In genomic region chr11:122705396-122705795, GRCh38 we compare ENCODE assay signal across 15 cellular contexts. TPM values are rescaled to one million over a fixed set of nuclear protein-coding genes. Genes with fewer than 3 reads are reported as not detected.
DNase-seq lines count a peak whose midpoint lies in the region; ATAC-seq and TF ChIP-seq lines count a peak whose summit lies in the region.
"Had no signal": no experiment of that assay in that cellular context is flagged by ENCODE, and none has a peak within 500 bp of the region (broad histone marks: within the 10 kb centered on the region; RNA-seq: fewer than 3 reads in every experiment).

No MANE protein-coding gene starts in this region.

- H4K20me1 ChIP-seq in PC-9 (ENCODE audit: insufficient read depth): peaks cover 4% of the 10 kb centered on the region

- no peaks in the 10 kb centered on the region for H3K9me2 ChIP-seq in PC-9 (ENCODE audit: insufficient read depth)

- intact Hi-C loops in PC-9 (cut with micrococcal nuclease; ENCODE audit: unreplicated experiment): loop anchor here (2.0 to 5.0 kb wide), 2 partner anchors 15 to 357 kb away; partner anchors contain the start of gene HSPA8

- H2AK5ac ChIP-seq in mesenchymal stem cell (ENCODE audit: low read length, severe bottlenecking): peak overlapping the region; percentile 21

- peaks cover 0 to 4% (median 0%) of the 10 kb centered on the region in 7 donors for H3K9me3 Mint-ChIP-seq in CD4-positive, CD25-positive, alpha-beta regulatory T cell
- H3K9me3 Mint-ChIP-seq: H9 had no signal

- peak overlapping the region in 2 of 3 donors; percentile 65 to 91 for H3K27ac Mint-ChIP-seq in CD4-positive, CD25-positive, alpha-beta regulatory T cell
- H3K27ac Mint-ChIP-seq: H9 had no signal

- H3K4ac ChIP-seq in mesenchymal stem cell (ENCODE audit: low read depth in 1 of 2, low read length in 2 of 2): peak overlapping the region; percentile 58 to 63

- H3K4me2 ChIP-seq in PC-9: 0 out of 2 replicates have a peak overlapping the region, but pooled peaks have one; percentile 36
- H3K4me2 ChIP-seq in mesenchymal stem cell (ENCODE audit: low read length, poor library complexity, severe bottlenecking): no peak overlapping the region

- no peaks in the 10 kb centered on the region for H3K9me3 ChIP-seq in AG04450 (ENCODE audit: control insufficient read depth, insufficient read depth, low read length)
- H3K9me3 ChIP-seq in CD4-positive, CD25-positive, alpha-beta regulatory T cell (ENCODE audit: control insufficient read depth in 2 of 2, low read length in 2 of 2): no peaks in the 10 kb centered on the region
- H3K9me3 ChIP-seq in PC-9 (ENCODE audit: insufficient read depth, low read depth): no peaks in the 10 kb centered on the region; the same call in 1 of the 2 replicates
- no peaks in the 10 kb centered on the region for H3K9me3 ChIP-seq in mesenchymal stem cell (ENCODE audit: control insufficient read depth, low read length)

- H2AFZ ChIP-seq in PC-9 (no peak overlapping the region), mesenchymal stem cell (ENCODE audit: low read depth, low read length) (no peak overlapping the region)

- H2BK12ac ChIP-seq in mesenchymal stem cell (ENCODE audit: low read length in 2 of 2): no peak overlapping the region

- no peaks in the 10 kb centered on the region for H3K27me3 Mint-ChIP-seq in CD4-positive, CD25-positive, alpha-beta regulatory T cell

- H2BK15ac ChIP-seq in mesenchymal stem cell (ENCODE audit: low read depth, poor library complexity, severe bottlenecking): no peak overlapping the region

- H3K4me3 ChIP-seq in AG04450 (ENCODE audit: low read depth, low read length) (no peak overlapping the region), PC-9 (no peak overlapping the region), mesenchymal stem cell (ENCODE audit: insufficient read depth in 1 of 2, low read depth in 1 of 2, low read length in 2 of 2) (no peak overlapping the region)
- H3K4me3 ChIP-seq in CD4-positive, CD25-positive, alpha-beta regulatory T cell (ENCODE audit: low read depth, low read length): no peak overlapping the region
- H3K4me3 ChIP-seq: GM12878, SK-N-MC had no signal

- peaks cover 72% of the 10 kb centered on the region for H3F3A ChIP-seq in PC-9 (ENCODE audit: insufficient read depth, low read depth)

- no peak overlapping the region for H4K8ac ChIP-seq in mesenchymal stem cell (ENCODE audit: low read length)

- H2BK120ac ChIP-seq in mesenchymal stem cell (ENCODE audit: low read depth, low read length): no peak overlapping the region

- no peak for TF ChIP-seq CTCF in AG04450 (IDR thresholded peaks at IDR 0.05; ENCODE audit: low read depth, low read length)
- no peak for TF ChIP-seq CTCF in PC-9 (conservative IDR thresholded peaks at IDR 0.05)

- H3K27me3 ChIP-seq in AG04450 (ENCODE audit: control insufficient read depth, insufficient read depth, low read length) (no peaks in the 10 kb centered on the region), PC-9 (ENCODE audit: insufficient read depth, low read depth) (no peaks in the 10 kb centered on the region), mesenchymal stem cell (ENCODE audit: control insufficient read depth in 1 of 2, insufficient read depth in 1 of 2, low read length in 2 of 2) (no peaks in the 10 kb centered on the region)
- H3K27me3 ChIP-seq in CD4-positive, CD25-positive, alpha-beta regulatory T cell (ENCODE audit: control insufficient read depth, insufficient read depth, low read length): no peaks in the 10 kb centered on the region

- 99% methylated on average over 6 of the region's 7 CpGs for WGBS in mesenchymal stem cell

- peak overlapping the region; percentile 62 for H3K27ac ChIP-seq in AG04450 (ENCODE audit: low read depth, low read length)
- H3K27ac ChIP-seq in CD4-positive, CD25-positive, alpha-beta regulatory T cell (ENCODE audit: insufficient read depth, low read length, poor library complexity, severe bottlenecking): no peak overlapping the region
- peak overlapping the region; percentile 66 for H3K27ac ChIP-seq in PC-9
- peak overlapping the region; percentile 5 for H3K27ac ChIP-seq in mesenchymal stem cell (ENCODE audit: low read length, poor library complexity, severe bottlenecking)
- H3K27ac ChIP-seq: SK-N-MC had no signal

- H3K4me1 Mint-ChIP-seq in CD4-positive, CD25-positive, alpha-beta regulatory T cell: peaks cover 44 to 77% (median 59%) of the 10 kb centered on the region in 4 donors

- H3K4me3 Mint-ChIP-seq in CD4-positive, CD25-positive, alpha-beta regulatory T cell: no peak overlapping the region
- H3K4me3 Mint-ChIP-seq: H9 had no signal

- H3K14ac ChIP-seq in mesenchymal stem cell (ENCODE audit: low read length in 2 of 2): no peak overlapping the region

- no TSS peak for BruUV-seq in PC-9 (replicated peaks; lab: Mats Ljungman, UMichigan)

- peaks cover 45% of the 10 kb centered on the region for H3K36me3 Mint-ChIP-seq in CD4-positive, CD25-positive, alpha-beta regulatory T cell

- no peak for ATAC-seq in CD4-positive, CD25-positive, alpha-beta regulatory T cell (ENCODE audit: low read depth in 2 of 2)
- ATAC-seq: GM12878, Right ventricle myocardium inferior had no signal

- peak overlapping the region; percentile 14 for H4K91ac ChIP-seq in mesenchymal stem cell (ENCODE audit: low read length)

- peaks cover 2% of the 10 kb centered on the region for H3K79me1 ChIP-seq in mesenchymal stem cell (replicated peaks; ENCODE audit: low read length, poor library complexity, severe bottlenecking)

- DNase-seq in AG04450 (ENCODE audit: low read depth, low spot score) (no peak), PC-9 (no peak), mesenchymal stem cell (no peak), DMS53 treated with DMSO at 0.1 percent for 48 hours (lab: John Stamatoyannopoulos, UW; ENCODE audit: unreplicated experiment) (no peak), HUDEP-2 (lab: John Stamatoyannopoulos, UW; ENCODE audit: unreplicated experiment in 76 of 76) (no peak), LoVo (ENCODE audit: low spot score) (no peak), NCI-H446 (lab: John Stamatoyannopoulos, UW) (no peak)
- no peak for DNase-seq in CD4-positive, CD25-positive, alpha-beta regulatory T cell
- DNase-seq: COR-L47, H9, NCI-H1092, NCI-H345 had no signal

- H3K9ac ChIP-seq in mesenchymal stem cell (ENCODE audit: low read length): no peak overlapping the region

- peak overlapping the region in 1 of 2 experiments; percentile 0 for H3K18ac ChIP-seq in mesenchymal stem cell (ENCODE audit: low read depth in 1 of 2, low read length in 2 of 2)

- peaks cover 24% of the 10 kb centered on the region for H3K4me1 ChIP-seq in CD4-positive, CD25-positive, alpha-beta regulatory T cell (ENCODE audit: control insufficient read depth, insufficient read depth, low read length, poor library complexity, severe bottlenecking)
- H3K4me1 ChIP-seq in PC-9 (replicated peaks; ENCODE audit: insufficient read depth) (peaks cover 48% of the 10 kb centered on the region), mesenchymal stem cell (ENCODE audit: control insufficient read depth, insufficient read depth, low read depth, low read length) (peaks cover 11% of the 10 kb centered on the region)

- no peak overlapping the region for H2BK5ac ChIP-seq in mesenchymal stem cell (ENCODE audit: low read depth, low read length, poor library complexity, severe bottlenecking)

- H3K36me3 ChIP-seq in CD4-positive, CD25-positive, alpha-beta regulatory T cell (ENCODE audit: control insufficient read depth, insufficient read depth, low read length): no peaks in the 10 kb centered on the region
- H3K36me3 ChIP-seq in PC-9 (ENCODE audit: low read depth) (peaks cover 15% of the 10 kb centered on the region; the same call in 1 of the 2 replicates), mesenchymal stem cell (ENCODE audit: control insufficient read depth in 1 of 2, insufficient read depth in 2 of 2, low read depth in 1 of 2, low read length in 2 of 2) (peaks cover 0 to 7% of the 10 kb centered on the region in 2 experiments)

- H3K79me2 ChIP-seq in PC-9 (ENCODE audit: low read depth): peaks cover 94% of the 10 kb centered on the region

- CTCF ChIA-PET in AG04450 (lab: Charles Lee) (interaction anchor here (0.7 to 2.6 kb wide), 4 partner anchors 67 to 125 kb away, joined by 3 to 12 read pairs (median 4); no protein-coding TSS in a partner anchor), PC-9 (lab: Charles Lee) (interaction anchor here (0.6 to 1.1 kb wide), 2 partner anchors 100 to 149 kb away, joined by 3 to 4 read pairs; no protein-coding TSS in a partner anchor)

- POLR2A ChIA-PET in AG04450 (lab: Yijun Ruan, JAX): interaction anchor here (0.6 to 1.6 kb wide), 6 partner anchors 9 to 876 kb away, joined by 3 to 6 read pairs (median 4); no protein-coding TSS in a partner anchor
- POLR2A ChIA-PET in PC-9 (lab: Charles Lee; ENCODE audit: unreplicated experiment): no interaction called here

- H3K23ac ChIP-seq in mesenchymal stem cell (ENCODE audit: low read length in 2 of 2): no peak overlapping the region

RNA-seq across cellular contexts. Expression of gene UBASH3B, which starts 49.9 kb away (rescaled TPM):
- polyA plus RNA-seq in AG04450 (2011; rRNA removed): 19.1 and 25.0 TPM in 2 replicates
- polyA minus RNA-seq in AG04450 (2011; rRNA and poly(A)+ RNA removed): 93.1 and 124 TPM in 2 replicates
- total RNA-seq in CD4-positive, CD25-positive, alpha-beta regulatory T cell: 57.6 TPM
- 10 to 100 TPM; 14.2 to 21.4 (median 18.1) TPM for polyA plus RNA-seq in CD4-positive, CD25-positive, alpha-beta regulatory T cell
- total RNA-seq in PC-9 (2021): 80.3 and 81.9 TPM in 2 replicates
- 23.3 TPM for polyA plus RNA-seq in mesenchymal stem cell (2013, experiment 1 of 2)
- polyA plus RNA-seq in mesenchymal stem cell (2013, experiment 2 of 2): 25.0 TPM
